11 cellular contexts compared by ENCODE assay signal in the genomic region with DNA sequence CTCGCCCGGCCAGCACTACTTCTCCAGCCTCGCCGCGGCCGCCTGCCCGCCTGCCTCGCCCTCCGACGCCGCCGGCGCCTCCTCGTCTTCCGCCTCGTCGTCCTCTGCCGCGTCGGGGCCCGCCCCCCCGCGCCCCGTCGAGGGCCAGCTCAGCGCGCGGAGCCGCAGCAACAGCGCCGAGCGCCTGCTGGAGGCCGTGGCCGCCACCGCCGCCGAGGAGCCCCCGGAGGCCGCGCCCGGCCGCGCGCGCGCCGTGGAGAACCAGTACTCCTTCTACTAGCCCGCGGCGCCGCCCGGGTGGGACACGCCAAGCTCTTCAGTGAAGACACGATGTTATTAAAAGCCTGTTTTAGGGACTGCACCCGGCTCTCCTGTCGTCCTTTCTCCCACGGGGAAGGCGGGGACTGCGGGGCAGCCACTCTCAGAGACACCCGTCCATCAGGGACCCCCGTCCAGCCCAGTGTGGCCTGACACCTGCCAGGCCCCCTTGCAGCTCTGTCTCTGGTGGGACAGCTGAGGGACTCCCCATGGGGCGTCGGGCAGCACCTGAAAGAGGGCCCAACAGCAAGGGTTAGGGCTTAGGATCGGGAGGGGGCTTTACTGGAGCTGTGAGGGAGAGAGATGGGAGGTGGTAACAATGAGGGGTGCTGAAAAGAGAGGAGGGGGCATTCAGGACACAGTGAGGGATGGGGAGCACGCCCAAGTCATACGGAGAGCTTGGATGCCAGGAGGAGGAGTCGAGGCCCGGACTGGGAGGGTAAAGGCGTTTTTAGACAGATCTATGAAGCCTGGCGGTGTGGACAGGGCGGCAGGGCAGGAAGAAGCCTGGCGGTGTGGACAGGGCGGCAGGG. TPM values are rescaled to one million over a fixed set of nuclear protein-coding genes. Genes with fewer than 3 reads are reported as not detected.
DNase-seq lines count a peak whose midpoint lies in the region; ATAC-seq, FAIRE-seq and TF ChIP-seq lines count a peak whose summit lies in the region.
"Had no signal": no experiment of that assay in that cellular context is flagged by ENCODE, and none has a peak within 500 bp of the region (broad histone marks: within the 10 kb centered on the region; RNA-seq: fewer than 3 reads in every experiment).

No MANE protein-coding gene starts in this region.

- H3K27me3 Mint-ChIP-seq in naive thymus-derived CD8-positive, alpha-beta T cell = peaks cover 0 to 25% (median 6%) of the 10 kb centered on the region in 5 donors
- H3K27me3 Mint-ChIP-seq in activated CD4-positive, alpha-beta T cell treated with anti-CD3 and anti-CD28 coated beads, Interleukin-2, amount 10 ng/mL, durations not matched to agents 24 days and 14 days = peaks cover 6% of the 10 kb centered on the region

- no peaks in the 10 kb centered on the region for H3K4me1 Mint-ChIP-seq in naive thymus-derived CD8-positive, alpha-beta T cell
- no peaks in the 10 kb centered on the region for H3K4me1 Mint-ChIP-seq in activated CD4-positive, alpha-beta T cell treated with anti-CD3 and anti-CD28 coated beads, Interleukin-2, amount 10 ng/mL, durations not matched to agents 24 days and 14 days

- H3K36me3 ChIP-seq in H7 (replicated peaks; ENCODE audit: control insufficient read depth, insufficient read depth, low read length) = no peaks in the 10 kb centered on the region

- intact Hi-C loops in activated CD4-positive, alpha-beta T cell treated with anti-CD3 and anti-CD28 coated beads, Interleukin-2, amount 10 ng/mL, durations not matched to agents 24 days and 14 days (cut with micrococcal nuclease) = no loop called here

- TF ChIP-seq CTCF in D721Med (IDR thresholded peaks at IDR 0.05; ENCODE audit: insufficient read depth, missing control alignments) (no peak), epithelial cell of esophagus (IDR thresholded peaks at IDR 0.05; ENCODE audit: insufficient read depth, low read depth, low read length, missing control alignments) (no peak)

- POLR2A ChIA-PET in naive thymus-derived CD8-positive, alpha-beta T cell (lab: Charles Lee) = no interaction called here

- no peaks in the 10 kb centered on the region for H3K36me3 Mint-ChIP-seq in naive thymus-derived CD8-positive, alpha-beta T cell
- H3K36me3 Mint-ChIP-seq in activated CD4-positive, alpha-beta T cell treated with anti-CD3 and anti-CD28 coated beads, Interleukin-2, amount 10 ng/mL, durations not matched to agents 24 days and 14 days (ENCODE audit: low read depth) = no peaks in the 10 kb centered on the region

- no peaks in the 10 kb centered on the region for H3K9me3 Mint-ChIP-seq in naive thymus-derived CD8-positive, alpha-beta T cell
- H3K9me3 Mint-ChIP-seq in activated CD4-positive, alpha-beta T cell treated with anti-CD3 and anti-CD28 coated beads, Interleukin-2, amount 10 ng/mL, durations not matched to agents 24 days and 14 days = no peaks in the 10 kb centered on the region

- H3K4me3 Mint-ChIP-seq in naive thymus-derived CD8-positive, alpha-beta T cell = no peak overlapping the region
- H3K4me3 Mint-ChIP-seq in activated CD4-positive, alpha-beta T cell treated with anti-CD3 and anti-CD28 coated beads, Interleukin-2, amount 10 ng/mL, durations not matched to agents 24 days and 14 days = no peak overlapping the region

- H3K4me3 ChIP-seq in H7 (ENCODE audit: insufficient read depth, low read depth, low read length) (peak overlapping the region; percentile 5; the same call in 1 of the 2 replicates), epithelial cell of esophagus (ENCODE audit: low read length) (no peak overlapping the region)

- H3K27ac Mint-ChIP-seq in naive thymus-derived CD8-positive, alpha-beta T cell = peak overlapping the region in 1 of 10 donors; percentile 54
- no peak overlapping the region for H3K27ac Mint-ChIP-seq in activated CD4-positive, alpha-beta T cell treated with anti-CD3 and anti-CD28 coated beads, Interleukin-2, amount 10 ng/mL, durations not matched to agents 24 days and 14 days

- peak; percentile 50 to 53 for ATAC-seq in naive thymus-derived CD8-positive, alpha-beta T cell
- ATAC-seq in GM18517 (IDR thresholded peaks at IDR 0.05; ENCODE audit: unreplicated experiment) (no peak), HG03196 (IDR thresholded peaks at IDR 0.05; ENCODE audit: unreplicated experiment) (no peak)

- FAIRE-seq in D721Med (lab: Jason Lieb, UNC) = no peak

- peak; percentile 13 for DNase-seq in D721Med (ENCODE audit: insufficient read length, low spot score)
- peak; percentile 97 for DNase-seq in H7
- DNase-seq in epithelial cell of esophagus (ENCODE audit: low read depth) = peak; percentile 33
- DNase-seq in naive thymus-derived CD8-positive, alpha-beta T cell = no peak
- DNase-seq in DMS79 treated with DMSO at 0.1 percent for 48 hours (lab: John Stamatoyannopoulos, UW) = no peak
- no peak for DNase-seq in activated CD4-positive, alpha-beta T cell treated with anti-CD3 and anti-CD28 coated beads, Interleukin-2, amount 10 ng/mL, durations not matched to agents 24 days and 14 days
- DNase-seq: NCI-H2171, occipital lobe, SHP77 had no signal

- H3K27me3 ChIP-seq in H7 (ENCODE audit: control insufficient read depth, insufficient read depth, low read length) = peaks cover 4% of the 10 kb centered on the region; the same call in 1 of the 2 replicates

RNA-seq across cellular contexts. Expression of gene SPDYE6, which starts 34.7 kb away (rescaled TPM):
- total RNA-seq in H7 (2014; rRNA removed; shearing (Covaris generic)) = not detected in 2 replicates
- not detected for total RNA-seq in naive thymus-derived CD8-positive, alpha-beta T cell
- polyA plus RNA-seq in naive thymus-derived CD8-positive, alpha-beta T cell = under 1 TPM in 2 of 3 donors, not detected in 1; 0.25 to 0.52 TPM
- not detected in 2 replicates for total RNA-seq in activated CD4-positive, alpha-beta T cell treated with anti-CD3 and anti-CD28 coated beads, Interleukin-2, amount 10 ng/mL, durations not matched to agents 24 days and 14 days

RNA-seq across cellular contexts. Expression of gene SH2B2, which starts 34.9 kb away (rescaled TPM):
- total RNA-seq in H7 (2014; rRNA removed; shearing (Covaris generic)) = 6.2 and 11.1 TPM in 2 replicates
- total RNA-seq in naive thymus-derived CD8-positive, alpha-beta T cell = 1 to 10 TPM; 2.7 to 3.8 TPM
- polyA plus RNA-seq in naive thymus-derived CD8-positive, alpha-beta T cell = under 1 TPM in 2 of 3 donors, not detected in 1; 0.17 to 0.31 TPM
- 2.9 and 3.1 TPM in 2 replicates for total RNA-seq in activated CD4-positive, alpha-beta T cell treated with anti-CD3 and anti-CD28 coated beads, Interleukin-2, amount 10 ng/mL, durations not matched to agents 24 days and 14 days

Comparison
In these comparisons a context has a peak if more than half of its experiments do, and no peak if none do; other contexts are left out.
1. DNase-seq: peak in D721Med (single experiment), H7 (single experiment) and epithelial cell of esophagus (single experiment); none in naive thymus-derived CD8-positive, alpha-beta T cell (0 of 10), DMS79 treated with DMSO at 0.1 percent for 48 hours (single experiment) and activated CD4-positive, alpha-beta T cell treated with anti-CD3 and anti-CD28 coated beads, Interleukin-2, amount 10 ng/mL, durations not matched to agents 24 days and 14 days (single experiment).
2. ATAC-seq: peak in naive thymus-derived CD8-positive, alpha-beta T cell (2 of 2); none in GM18517 (single experiment) and HG03196 (single experiment).